In the genomic region with DNA sequence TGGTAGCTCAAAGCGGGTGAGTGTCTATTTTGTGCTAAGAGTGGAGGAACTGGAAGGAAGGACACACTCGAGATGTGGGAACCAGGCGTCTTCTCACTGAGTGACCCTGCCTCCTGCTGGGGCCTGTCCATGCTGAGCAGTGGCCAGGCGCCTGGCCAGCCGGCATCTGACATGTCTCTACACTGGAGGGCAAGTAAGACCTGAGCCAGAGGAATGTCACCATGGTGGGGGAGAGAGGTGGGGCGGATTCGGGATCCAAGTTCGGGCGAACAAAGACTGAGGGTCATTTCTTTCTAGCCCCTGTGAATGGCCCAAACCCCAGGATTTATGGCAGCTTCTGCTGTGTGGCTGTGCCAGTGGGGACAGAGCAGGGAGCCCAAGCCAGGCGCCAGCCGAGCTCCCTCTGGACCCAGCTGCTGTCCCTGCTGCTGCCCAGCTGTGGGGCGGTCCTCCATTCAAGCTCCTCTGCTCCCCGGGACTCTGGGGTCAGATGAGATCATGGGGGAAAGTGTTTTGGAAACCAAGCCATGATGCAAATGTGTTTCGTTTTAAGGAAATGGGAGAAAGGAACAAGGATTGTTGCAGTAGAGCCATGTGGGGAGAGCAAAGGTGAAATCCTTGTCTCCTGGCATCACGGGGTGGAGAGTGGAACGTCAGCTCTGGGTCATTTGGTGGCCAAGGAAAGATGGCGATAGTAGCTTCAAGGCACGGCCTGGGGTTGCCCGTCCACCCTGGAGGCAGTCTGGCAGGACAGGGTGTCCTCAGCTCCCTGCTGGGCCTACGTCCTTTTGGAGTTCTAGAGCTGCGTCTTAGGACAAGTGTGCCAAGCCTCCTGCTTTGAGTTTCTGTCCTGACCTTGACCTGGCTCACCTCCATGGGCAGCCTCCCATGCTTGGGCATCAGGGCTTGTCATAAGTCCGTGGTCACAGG, we compare ENCODE assay signal across 14 cellular contexts. TPM values are rescaled to one million over a fixed set of nuclear protein-coding genes. Genes with fewer than 3 reads are reported as not detected.
DNase-seq lines count a peak whose midpoint lies in the region; ATAC-seq and TF ChIP-seq lines count a peak whose summit lies in the region.
"Had no signal": no experiment of that assay in that cellular context is flagged by ENCODE, and none has a peak within 500 bp of the region (broad histone marks: within the 10 kb centered on the region; RNA-seq: fewer than 3 reads in every experiment).

No MANE protein-coding gene starts in this region.

- H3K4me1 ChIP-seq in gastrocnemius medialis = peaks cover 5 to 35% of the 10 kb centered on the region in 2 donors

- H3K4me3 ChIP-seq in dorsolateral prefrontal cortex (no peak overlapping the region), gastrocnemius medialis (no peak overlapping the region)

- H3K36me3 ChIP-seq in gastrocnemius medialis = peaks cover 2 to 13% of the 10 kb centered on the region in 2 donors

- peak overlapping the region in 35 of 59 donors; percentile 1 to 76 (median 39) for H3K27ac ChIP-seq in dorsolateral prefrontal cortex
- peak overlapping the region; percentile 47 to 76 (median 58) for H3K27ac ChIP-seq in gastrocnemius medialis
- no peak overlapping the region for H3K27ac ChIP-seq in CD4-positive, alpha-beta T cell (ENCODE audit: low read depth, low read length)

- in situ Hi-C loops in gastrocnemius medialis (cut with MboI; ENCODE audit: low sequenced_read_pairs in 4 of 4) = no loop called here

- peaks cover 46% of the 10 kb centered on the region for H3K36me3 Mint-ChIP-seq in CD4-positive, alpha-beta T cell (ENCODE audit: low read depth)

- H3K9me3 Mint-ChIP-seq in CD4-positive, alpha-beta T cell = no peaks in the 10 kb centered on the region
- H3K9me3 Mint-ChIP-seq: activated CD4-positive, alpha-beta T cell treated with anti-CD3 and anti-CD28 coated beads, Interleukin-2, amount 10 ng/mL, durations not matched to agents 24 days and 14 days; activated naive CD4-positive, alpha-beta T cell treated with anti-CD3 and anti-CD28 coated beads, Interleukin-2, amount 10 ng/mL, durations not matched to agents 7 days and 5 days had no signal

- H3K4me1 Mint-ChIP-seq in CD4-positive, alpha-beta T cell (ENCODE audit: low read depth) = no peaks in the 10 kb centered on the region
- H3K4me1 Mint-ChIP-seq: activated CD4-positive, alpha-beta T cell treated with anti-CD3 and anti-CD28 coated beads, Interleukin-2, amount 10 ng/mL, durations not matched to agents 24 days and 14 days; activated naive CD4-positive, alpha-beta T cell treated with anti-CD3 and anti-CD28 coated beads, Interleukin-2, amount 10 ng/mL, durations not matched to agents 7 days and 5 days had no signal

- POLR2A ChIA-PET in CD4-positive, alpha-beta T cell (lab: Charles Lee) = no interaction called here

- H3K27me3 ChIP-seq in dorsolateral prefrontal cortex (no peaks in the 10 kb centered on the region), gastrocnemius medialis (no peaks in the 10 kb centered on the region)
- H3K27me3 ChIP-seq in CD4-positive, alpha-beta T cell (ENCODE audit: control insufficient read depth, insufficient read depth, low read length) = no peaks in the 10 kb centered on the region

- CTCF ChIA-PET in CD4-positive, alpha-beta T cell (lab: Charles Lee) = no interaction called here

- intact Hi-C loops in dorsolateral prefrontal cortex (cut with DNase I) (no loop called here), gastrocnemius medialis (cut with DNase I; ENCODE audit: low total_unique reads) (no loop called here)
- intact Hi-C loops in CD4-positive, alpha-beta T cell (cut with DNase I, micrococcal nuclease) = no loop called here

- TF ChIP-seq CTCF in dorsolateral prefrontal cortex (IDR thresholded peaks at IDR 0.05 in 54 of 56, conservative IDR thresholded peaks at IDR 0.05 in 2 of 56; ENCODE audit: low read depth in 1 of 56, partially characterized antibody in 56 of 56) (no peak), gastrocnemius medialis (IDR thresholded peaks at IDR 0.05 in 4 of 5, conservative IDR thresholded peaks at IDR 0.05 in 1 of 5) (no peak)
- no peak for TF ChIP-seq CTCF in CD4-positive, alpha-beta T cell (IDR thresholded peaks at IDR 0.05)

- TF ChIP-seq POLR2A in gastrocnemius medialis (IDR thresholded peaks at IDR 0.05) = no peak

- no peak overlapping the region for H3K4me3 Mint-ChIP-seq in CD4-positive, alpha-beta T cell
- H3K4me3 Mint-ChIP-seq: activated CD4-positive, alpha-beta T cell treated with anti-CD3 and anti-CD28 coated beads, Interleukin-2, amount 10 ng/mL, durations not matched to agents 24 days and 14 days; activated naive CD4-positive, alpha-beta T cell treated with anti-CD3 and anti-CD28 coated beads, Interleukin-2, amount 10 ng/mL, durations not matched to agents 7 days and 5 days had no signal

- no peak overlapping the region for H3K27ac Mint-ChIP-seq in CD4-positive, alpha-beta T cell
- H3K27ac Mint-ChIP-seq: activated CD4-positive, alpha-beta T cell treated with anti-CD3 and anti-CD28 coated beads, Interleukin-2, amount 10 ng/mL, durations not matched to agents 24 days and 14 days; activated naive CD4-positive, alpha-beta T cell treated with anti-CD3 and anti-CD28 coated beads, Interleukin-2, amount 10 ng/mL, durations not matched to agents 7 days and 5 days had no signal

- peak in 8 of 14 donors; percentile 30 to 66 (median 57) for DNase-seq in C1 segment of cervical spinal cord (lab: John Stamatoyannopoulos, UW)
- DNase-seq in dorsolateral prefrontal cortex = no peak
- DNase-seq in medulla oblongata (ENCODE audit: extremely low spot score) = peak; percentile 70
- peak in 1 of 2 donors; percentile 30 for DNase-seq in gastrocnemius medialis
- no peak for DNase-seq in stimulated activated CD4-positive, alpha-beta T cell treated with anti-CD3 and anti-CD28 coated beads, Interleukin-2, amount 100 ng/mL, for 24 hours
- DNase-seq in D341Med (ENCODE audit: low spot score) = no peak
- DNase-seq in CD4-positive, alpha-beta T cell = no peak
- DNase-seq: activated CD4-positive, alpha-beta T cell treated with anti-CD3 and anti-CD28 coated beads, Interleukin-2, amount 10 ng/mL, durations not matched to agents 24 days and 14 days; activated naive CD4-positive, alpha-beta T cell treated with anti-CD3 and anti-CD28 coated beads, Interleukin-2, amount 10 ng/mL, durations not matched to agents 7 days and 5 days; foreskin melanocyte; GDM1; NCI-H2029 had no signal

- no peaks in the 10 kb centered on the region for H3K9me3 ChIP-seq in gastrocnemius medialis
- no peaks in the 10 kb centered on the region for H3K9me3 ChIP-seq in CD4-positive, alpha-beta T cell (ENCODE audit: control insufficient read depth, low read length)

- ATAC-seq in gastrocnemius medialis = peak in 1 of 2 donors; percentile 20
- no peak for ATAC-seq in HG03457 (IDR thresholded peaks at IDR 0.05; ENCODE audit: unreplicated experiment)
- ATAC-seq in CD4-positive, alpha-beta T cell (ENCODE audit: poor library complexity) = no peak
- ATAC-seq: HCT116 had no signal

- H3K27me3 Mint-ChIP-seq in CD4-positive, alpha-beta T cell = no peaks in the 10 kb centered on the region
- H3K27me3 Mint-ChIP-seq: activated CD4-positive, alpha-beta T cell treated with anti-CD3 and anti-CD28 coated beads, Interleukin-2, amount 10 ng/mL, durations not matched to agents 24 days and 14 days; activated naive CD4-positive, alpha-beta T cell treated with anti-CD3 and anti-CD28 coated beads, Interleukin-2, amount 10 ng/mL, durations not matched to agents 7 days and 5 days had no signal

RNA-seq across cellular contexts. Expression of gene ACKR3, which starts 8.1 kb away (rescaled TPM):
- 10 to 100 TPM in 79 of 120 experiments, 1 to 10 TPM in 41; 4.7 to 29.3 (median 11.7) TPM for total RNA-seq in dorsolateral prefrontal cortex
- 10 to 100 TPM in 2 of 4 donors, 1 to 10 TPM in 2; 7.1 to 55.0 (median 15.2) TPM for total RNA-seq in gastrocnemius medialis
- under 1 TPM; 0.61 to 0.74 TPM for total RNA-seq in CD4-positive, alpha-beta T cell

Comparison
In these comparisons a context has a peak if more than half of its experiments do, and no peak if none do; other contexts are left out.
1. DNase-seq: peak in C1 segment of cervical spinal cord (8 of 14) and medulla oblongata (single experiment); none in dorsolateral prefrontal cortex (0 of 10), stimulated activated CD4-positive, alpha-beta T cell treated with anti-CD3 and anti-CD28 coated beads, Interleukin-2, amount 100 ng/mL, for 24 hours (0 of 2), D341Med (single experiment) and CD4-positive, alpha-beta T cell (0 of 10).